8 cellular contexts compared by ENCODE assay signal in the genomic region with DNA sequence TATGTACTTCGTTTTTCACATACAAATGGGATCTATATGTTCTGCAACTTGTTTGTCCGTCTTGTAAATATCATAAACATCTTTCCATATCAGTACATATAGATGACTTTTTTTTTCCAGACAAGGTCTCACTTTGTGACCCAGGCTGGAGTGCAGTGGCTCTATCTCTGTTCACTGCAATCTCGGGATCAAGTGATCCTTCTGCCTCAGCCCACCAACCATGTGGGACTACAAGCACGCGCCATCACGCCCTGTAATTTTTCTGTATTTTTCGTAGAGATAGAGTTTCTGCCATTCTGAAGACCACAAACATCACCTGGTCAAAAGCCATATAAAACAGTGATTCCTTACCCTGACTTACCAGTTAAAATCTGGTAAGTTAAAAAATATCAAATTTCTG. TPM values are rescaled to one million over a fixed set of nuclear protein-coding genes. Genes with fewer than 3 reads are reported as not detected.
DNase-seq lines count a peak whose midpoint lies in the region; ATAC-seq and TF ChIP-seq lines count a peak whose summit lies in the region.
"Had no signal": no experiment of that assay in that cellular context is flagged by ENCODE, and none has a peak within 500 bp of the region (broad histone marks: within the 10 kb centered on the region; RNA-seq: fewer than 3 reads in every experiment).

No MANE protein-coding gene starts in this region.

- CTCF ChIA-PET in WTC11 (lab: Charles Lee) = no interaction called here

- no peak overlapping the region for H2BK15ac ChIP-seq in mesenchymal stem cell (ENCODE audit: low read depth, poor library complexity, severe bottlenecking)

- POLR2A ChIA-PET in WTC11 (lab: Charles Lee) = no interaction called here

- H3K27me3 ChIP-seq in mesenchymal stem cell (ENCODE audit: control insufficient read depth in 1 of 2, insufficient read depth in 1 of 2, low read length in 2 of 2) = no peaks in the 10 kb centered on the region

- no peak overlapping the region for H2BK5ac ChIP-seq in mesenchymal stem cell (ENCODE audit: low read depth, low read length, poor library complexity, severe bottlenecking)

- H3K9me3 Mint-ChIP-seq in WTC11 = peaks cover 7% of the 10 kb centered on the region

- H2AFZ ChIP-seq in mesenchymal stem cell (ENCODE audit: low read depth, low read length) = no peak overlapping the region

- peak overlapping the region in 1 of 2 experiments; percentile 87 for H3K4me3 ChIP-seq in mesenchymal stem cell (ENCODE audit: insufficient read depth in 1 of 2, low read depth in 1 of 2, low read length in 2 of 2)
- no peak overlapping the region for H3K4me3 ChIP-seq in mucosa of descending colon

- peak; percentile 60 for DNase-seq in KBM-7
- no peak for DNase-seq in WTC11 (ENCODE audit: low spot score)
- DNase-seq in mesenchymal stem cell = peak; percentile 29
- no peak for DNase-seq in NCI-H524 treated with DMSO at 0.1 percent for 48 hours (lab: John Stamatoyannopoulos, UW)
- DNase-seq in ACHN = no peak
- no peak for DNase-seq in mucosa of descending colon
- DNase-seq: activated naive CD4-positive, alpha-beta T cell had no signal

- H3K4me3 Mint-ChIP-seq in WTC11 = peak overlapping the region; percentile 96

- no peak for TF ChIP-seq CTCF in WTC11 (IDR thresholded peaks at IDR 0.05)
- TF ChIP-seq CTCF in mucosa of descending colon (IDR thresholded peaks at IDR 0.05) = no peak

- H3K36me3 ChIP-seq in ES-I3 (ENCODE audit: insufficient read depth, low read length) (peaks cover 14% of the 10 kb centered on the region), mesenchymal stem cell (ENCODE audit: control insufficient read depth in 1 of 2, insufficient read depth in 2 of 2, low read depth in 1 of 2, low read length in 2 of 2) (peaks cover 0 to 19% of the 10 kb centered on the region in 2 experiments), mucosa of descending colon (ENCODE audit: low read depth) (no peaks in the 10 kb centered on the region)

- H3K4ac ChIP-seq in mesenchymal stem cell (ENCODE audit: low read depth in 1 of 2, low read length in 2 of 2) = no peak overlapping the region

- 86% methylated on average over 7 of the region's 7 CpGs for WGBS in mesenchymal stem cell

- peak overlapping the region; percentile 6; the same call in 1 of the 2 replicates for H3K27ac Mint-ChIP-seq in WTC11

- H3K4me1 ChIP-seq in ES-I3 (ENCODE audit: insufficient read depth, low read length) (no peaks in the 10 kb centered on the region), mesenchymal stem cell (ENCODE audit: control insufficient read depth, insufficient read depth, low read depth, low read length) (peaks cover 2% of the 10 kb centered on the region), mucosa of descending colon (ENCODE audit: low read depth) (peaks cover 26% of the 10 kb centered on the region)

- peaks cover 27% of the 10 kb centered on the region for H3K4me1 Mint-ChIP-seq in WTC11

- H2BK120ac ChIP-seq in mesenchymal stem cell (ENCODE audit: low read depth, low read length) = no peak overlapping the region

- H3K36me3 Mint-ChIP-seq in WTC11 = peaks cover 42% of the 10 kb centered on the region

- H3K27me3 Mint-ChIP-seq in WTC11 (ENCODE audit: low read depth) = peaks cover 3% of the 10 kb centered on the region; the same call in 1 of the 2 replicates

- peaks cover 2% of the 10 kb centered on the region for H3K79me1 ChIP-seq in mesenchymal stem cell (replicated peaks; ENCODE audit: low read length, poor library complexity, severe bottlenecking)

- H3K9me3 ChIP-seq in ES-I3 (ENCODE audit: control insufficient read depth, insufficient read depth, low read length) = no peaks in the 10 kb centered on the region
- H3K9me3 ChIP-seq in mesenchymal stem cell (ENCODE audit: control insufficient read depth, low read length) = no peaks in the 10 kb centered on the region
- H3K9me3 ChIP-seq in mucosa of descending colon = no peaks in the 10 kb centered on the region

- H3K27ac ChIP-seq in mesenchymal stem cell (ENCODE audit: low read length, poor library complexity, severe bottlenecking) = no peak overlapping the region

- no peak overlapping the region for H4K91ac ChIP-seq in mesenchymal stem cell (ENCODE audit: low read length)

- no peak overlapping the region for H3K4me2 ChIP-seq in mesenchymal stem cell (ENCODE audit: low read length, poor library complexity, severe bottlenecking)

- H2AK5ac ChIP-seq in mesenchymal stem cell (ENCODE audit: low read length, severe bottlenecking) = no peak overlapping the region

- intact Hi-C loops in mucosa of descending colon (cut with DNase I, micrococcal nuclease) = no loop called here

- no peak for ATAC-seq in WTC11
- ATAC-seq in mucosa of descending colon = no peak

- H2BK12ac ChIP-seq in mesenchymal stem cell (ENCODE audit: low read length in 2 of 2) = no peak overlapping the region

- H3K9ac ChIP-seq in ES-I3 (ENCODE audit: low read depth, low read length) (peak overlapping the region; percentile 92; the same call in 1 of the 2 replicates), mesenchymal stem cell (ENCODE audit: low read length) (peak overlapping the region; percentile 88)

- H3K23ac ChIP-seq in mesenchymal stem cell (ENCODE audit: low read length in 2 of 2) = no peak overlapping the region

- no peak overlapping the region for H3K18ac ChIP-seq in mesenchymal stem cell (ENCODE audit: low read depth in 1 of 2, low read length in 2 of 2)

- no peak overlapping the region for H3K14ac ChIP-seq in mesenchymal stem cell (ENCODE audit: low read length in 2 of 2)

- in situ Hi-C loops in KBM-7 (cut with MboI; ENCODE audit: low pct_unique_long_range_greater_than_20kb, low sequenced_read_pairs) = no loop called here
- in situ Hi-C loops in ACHN (cut with HindIII; ENCODE audit: low pct_ligation_motif_present, low pct_unique_long_range_greater_than_20kb, low sequenced_read_pairs) = no loop called here

- H4K8ac ChIP-seq in mesenchymal stem cell (ENCODE audit: low read length) = peak overlapping the region; percentile 29

TF ChIP-seq in WTC11, 78 proteins besides CTCF, POLR2A, EP300 and RAD21:
- TF ChIP-seq ZBTB21 (CRISPR knock-in tag; IDR thresholded peaks at IDR 0.05; ENCODE audit: borderline replicate concordance) (no peak), SOX15 (CRISPR knock-in tag; IDR thresholded peaks at IDR 0.05) (no peak), ZNF121 (CRISPR knock-in tag; IDR thresholded peaks at IDR 0.05) (no peak), EMX1 (CRISPR knock-in tag; IDR thresholded peaks at IDR 0.05) (no peak), MYBL2 (CRISPR knock-in tag; IDR thresholded peaks at IDR 0.05) (no peak), GABPB1 (CRISPR knock-in tag; IDR thresholded peaks at IDR 0.05) (no peak), ZNF671 (CRISPR knock-in tag; IDR thresholded peaks at IDR 0.05) (no peak), KAT7 (CRISPR knock-in tag; IDR thresholded peaks at IDR 0.05; ENCODE audit: borderline replicate concordance) (no peak), PRRX2 (CRISPR knock-in tag; IDR thresholded peaks at IDR 0.05) (no peak), ZNF219 (CRISPR knock-in tag; IDR thresholded peaks at IDR 0.05; ENCODE audit: borderline replicate concordance) (no peak)
- TF ChIP-seq, protein P1, sequence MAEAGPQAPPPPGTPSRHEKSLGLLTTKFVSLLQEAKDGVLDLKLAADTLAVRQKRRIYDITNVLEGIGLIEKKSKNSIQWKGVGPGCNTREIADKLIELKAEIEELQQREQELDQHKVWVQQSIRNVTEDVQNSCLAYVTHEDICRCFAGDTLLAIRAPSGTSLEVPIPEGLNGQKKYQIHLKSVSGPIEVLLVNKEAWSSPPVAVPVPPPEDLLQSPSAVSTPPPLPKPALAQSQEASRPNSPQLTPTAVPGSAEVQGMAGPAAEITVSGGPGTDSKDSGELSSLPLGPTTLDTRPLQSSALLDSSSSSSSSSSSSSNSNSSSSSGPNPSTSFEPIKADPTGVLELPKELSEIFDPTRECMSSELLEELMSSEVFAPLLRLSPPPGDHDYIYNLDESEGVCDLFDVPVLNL (CRISPR knock-in tag; IDR thresholded peaks at IDR 0.05; ENCODE audit: borderline replicate concordance, low read depth) = no peak
- TF ChIP-seq, protein P2, sequence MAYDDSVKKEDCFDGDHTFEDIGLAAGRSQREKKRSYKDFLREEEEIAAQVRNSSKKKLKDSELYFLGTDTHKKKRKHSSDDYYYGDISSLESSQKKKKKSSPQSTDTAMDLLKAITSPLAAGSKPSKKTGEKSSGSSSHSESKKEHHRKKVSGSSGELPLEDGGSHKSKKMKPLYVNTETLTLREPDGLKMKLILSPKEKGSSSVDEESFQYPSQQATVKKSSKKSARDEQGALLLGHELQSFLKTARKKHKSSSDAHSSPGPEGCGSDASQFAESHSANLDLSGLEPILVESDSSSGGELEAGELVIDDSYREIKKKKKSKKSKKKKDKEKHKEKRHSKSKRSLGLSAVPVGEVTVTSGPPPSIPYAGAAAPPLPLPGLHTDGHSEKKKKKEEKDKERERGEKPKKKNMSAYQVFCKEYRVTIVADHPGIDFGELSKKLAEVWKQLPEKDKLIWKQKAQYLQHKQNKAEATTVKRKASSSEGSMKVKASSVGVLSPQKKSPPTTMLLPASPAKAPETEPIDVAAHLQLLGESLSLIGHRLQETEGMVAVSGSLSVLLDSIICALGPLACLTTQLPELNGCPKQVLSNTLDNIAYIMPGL (CRISPR knock-in tag; IDR thresholded peaks at IDR 0.05) = no peak
- TF ChIP-seq, protein P3, sequence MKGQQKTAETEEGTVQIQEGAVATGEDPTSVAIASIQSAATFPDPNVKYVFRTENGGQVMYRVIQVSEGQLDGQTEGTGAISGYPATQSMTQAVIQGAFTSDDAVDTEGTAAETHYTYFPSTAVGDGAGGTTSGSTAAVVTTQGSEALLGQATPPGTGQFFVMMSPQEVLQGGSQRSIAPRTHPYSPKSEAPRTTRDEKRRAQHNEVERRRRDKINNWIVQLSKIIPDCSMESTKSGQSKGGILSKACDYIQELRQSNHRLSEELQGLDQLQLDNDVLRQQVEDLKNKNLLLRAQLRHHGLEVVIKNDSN (CRISPR knock-in tag; IDR thresholded peaks at IDR 0.05) = no peak

RNA-seq across cellular contexts. Expression of a gene that starts 37.7 kb away (rescaled TPM):
- 139 to 150 TPM (median 144 TPM) in 3 replicates for total RNA-seq in WTC11 (2021)
- 96.5 TPM for polyA plus RNA-seq in mesenchymal stem cell (2013, experiment 1 of 2)
- polyA plus RNA-seq in mesenchymal stem cell (2013, experiment 2 of 2) = 101 TPM
- 100 to 1,000 TPM in 1 of 3 donors, 10 to 100 TPM in 2; 55.8 to 127 (median 92.7) TPM for total RNA-seq in mucosa of descending colon

Comparison
In these comparisons a context has a peak if more than half of its experiments do, and no peak if none do; other contexts are left out.
1. DNase-seq: peak in KBM-7 (single experiment) and mesenchymal stem cell (single experiment); none in WTC11 (single experiment), NCI-H524 treated with DMSO at 0.1 percent for 48 hours (single experiment), ACHN (single experiment) and mucosa of descending colon (0 of 3).